10 cellular contexts compared by ENCODE assay signal in the genomic region with DNA sequence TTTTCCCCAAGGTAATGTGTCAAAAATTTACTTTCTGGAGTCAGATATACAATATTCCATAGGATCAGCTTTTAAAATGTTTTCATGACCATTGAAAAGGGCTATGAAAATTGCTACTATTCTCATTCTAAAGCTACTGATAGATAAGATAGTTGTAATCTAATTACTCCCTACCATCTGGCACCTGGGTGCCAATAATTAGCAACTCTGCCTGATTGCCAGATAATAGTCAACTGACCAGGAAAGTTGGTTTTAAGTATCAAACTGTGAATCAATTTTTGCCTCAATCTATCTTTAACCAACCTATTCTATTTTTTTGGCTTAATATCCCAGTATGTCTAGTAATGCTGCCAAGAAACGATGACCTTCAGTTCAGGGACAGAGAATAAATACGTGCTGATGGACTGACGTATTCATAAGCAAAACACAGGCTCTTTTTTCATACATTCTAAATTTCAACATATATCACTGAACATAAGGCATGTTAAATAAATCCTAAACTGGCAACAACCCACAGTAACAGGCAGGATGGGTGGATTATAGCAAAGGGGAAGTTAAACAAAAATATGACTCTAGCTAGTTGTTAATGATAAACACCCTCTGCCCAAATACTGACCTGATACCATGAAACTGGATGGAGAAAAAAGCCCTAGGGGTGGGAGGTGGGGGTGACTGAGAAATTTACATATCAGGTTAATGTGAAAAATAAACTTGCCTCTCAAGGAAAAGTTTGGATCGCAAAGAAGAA. TPM values are rescaled to one million over a fixed set of nuclear protein-coding genes. Genes with fewer than 3 reads are reported as not detected.
DNase-seq lines count a peak whose midpoint lies in the region; ATAC-seq, FAIRE-seq and TF ChIP-seq lines count a peak whose summit lies in the region.
"Had no signal": no experiment of that assay in that cellular context is flagged by ENCODE, and none has a peak within 500 bp of the region (broad histone marks: within the 10 kb centered on the region; RNA-seq: fewer than 3 reads in every experiment).

No MANE protein-coding gene starts in this region.

- no peak overlapping the region for H3K4me2 ChIP-seq in keratinocyte (ENCODE audit: control insufficient read depth, extremely low read depth, insufficient read depth, low read depth, low read length)

- H3K27ac ChIP-seq in SJSA1 (peak overlapping the region; percentile 86), keratinocyte (ENCODE audit: control insufficient read depth, insufficient read depth, low read length) (peak overlapping the region; percentile 6)

- no peak overlapping the region for H3K9ac ChIP-seq in keratinocyte (ENCODE audit: control insufficient read depth, extremely low read depth, insufficient read depth, low read length)

- H3K9me1 ChIP-seq in keratinocyte (ENCODE audit: control insufficient read depth, extremely low read depth, insufficient read depth, low read length), result no peaks in the 10 kb centered on the region

- DNase-seq in HFFc6, result no peak
- DNase-seq in SJSA1 (ENCODE audit: low read depth in 1 of 2, low spot score in 2 of 2), result no peak
- no peak for DNase-seq in keratinocyte (ENCODE audit: low read depth, low spot score)
- no peak for DNase-seq in AG08395 (ENCODE audit: low spot score)
- no peak for DNase-seq in AML-193 (lab: John Stamatoyannopoulos, UW)
- DNase-seq in SIG-M5 (lab: John Stamatoyannopoulos, UW), result no peak
- no peak for DNase-seq in HTR-8/SVneo (ENCODE audit: insufficient read length, low spot score)
- DNase-seq: activated T-cell treated with anti-CD3 and anti-CD28 coated beads, Interleukin-2, amount 50 U/mL, for 1 hour had no signal

- H3K4me1 Mint-ChIP-seq in HFFc6 (ENCODE audit: low read depth), result peaks cover 94% of the 10 kb centered on the region

- H3K4me1 ChIP-seq in SJSA1 (replicated peaks) (peaks cover 77% of the 10 kb centered on the region), keratinocyte (ENCODE audit: control insufficient read depth, extremely low read depth, insufficient read depth, low read length) (peaks cover 57% of the 10 kb centered on the region)

- H3K9me3 Mint-ChIP-seq in HFFc6, result no peaks in the 10 kb centered on the region

- H3K27ac Mint-ChIP-seq in HFFc6, result peak overlapping the region; percentile 14; the same call in 1 of the 2 replicates

- H2AFZ ChIP-seq in keratinocyte (ENCODE audit: control insufficient read depth, low read length), result no peak overlapping the region

- H3K36me3 ChIP-seq in SJSA1 (peaks cover 17% of the 10 kb centered on the region; the same call in 1 of the 2 replicates), keratinocyte (ENCODE audit: control insufficient read depth in 2 of 2, extremely low read depth in 1 of 2, insufficient read depth in 2 of 2, low read length in 2 of 2) (peaks cover 2% of the 10 kb centered on the region in 2 experiments)

- H3K27me3 ChIP-seq in SJSA1 (replicated peaks) (no peaks in the 10 kb centered on the region), keratinocyte (ENCODE audit: control insufficient read depth, extremely low read depth, insufficient read depth, low read length) (no peaks in the 10 kb centered on the region)

- H3K9me3 ChIP-seq in SJSA1 (replicated peaks) (no peaks in the 10 kb centered on the region), keratinocyte (ENCODE audit: control insufficient read depth, low read depth, low read length) (no peaks in the 10 kb centered on the region)

- dilution Hi-C loops in keratinocyte (cut with MboI; ENCODE audit: extremely low pct_ligation_motif_present, low sequenced_read_pairs), result no loop called here

- H3K36me3 Mint-ChIP-seq in HFFc6 (ENCODE audit: low read depth), result peaks cover 32% of the 10 kb centered on the region

- no peak overlapping the region for H3K4me3 ChIP-seq in SJSA1
- no peak overlapping the region for H3K4me3 ChIP-seq in keratinocyte (ENCODE audit: control insufficient read depth in 2 of 3, extremely low read depth in 1 of 3, insufficient read depth in 2 of 3, low read depth in 1 of 3, low read length in 3 of 3)
- H3K4me3 ChIP-seq: K562 had no signal

- TF ChIP-seq CTCF in HFFc6 (IDR thresholded peaks at IDR 0.05) (no peak), keratinocyte (optimal IDR thresholded peaks at IDR 0.05 in 1 of 3, IDR thresholded peaks at IDR 0.05 in 1 of 3, conservative IDR thresholded peaks at IDR 0.05 in 1 of 3; ENCODE audit: extremely low read depth in 1 of 3, insufficient read depth in 2 of 3, low read length in 3 of 3) (no peak)

- peak; percentile 61 for ATAC-seq in GM18498 (IDR thresholded peaks at IDR 0.05; ENCODE audit: unreplicated experiment)
- ATAC-seq: K562 had no signal

- H3K79me2 ChIP-seq in keratinocyte (ENCODE audit: control insufficient read depth, insufficient read depth, low read length), result peaks cover 94% of the 10 kb centered on the region

- no peaks in the 10 kb centered on the region for H4K20me1 ChIP-seq in keratinocyte (ENCODE audit: control insufficient read depth, extremely low read depth, insufficient read depth, low read length)

- FAIRE-seq in keratinocyte (lab: Jason Lieb, UNC) (no peak), HTR-8/SVneo (lab: Jason Lieb, UNC) (no peak)

- H3K4me3 Mint-ChIP-seq in HFFc6, result peak overlapping the region; percentile 13; the same call in 1 of the 2 replicates

- no peaks in the 10 kb centered on the region; the same call in 1 of the 2 replicates for H3K27me3 Mint-ChIP-seq in HFFc6 (ENCODE audit: insufficient read depth)

RNA-seq across cellular contexts. Expression of a gene that starts 18.2 kb away (rescaled TPM):
- 10 to 100 TPM; 54.5 to 67.1 (median 57.1) TPM for total RNA-seq in HFFc6 (2021; fragmentation: NEBNext Ultra II Directional; extraction: Animal tissue kit (Norgen Biotek cat#: 25700))
- total RNA-seq in SJSA1 (2014; rRNA removed; shearing (Covaris generic)), result 9.0 and 14.1 TPM in 2 replicates
- polyA plus RNA-seq in keratinocyte, result 4.6 to 16.8 TPM (median 9.5 TPM) in 3 replicates
- polyA plus RNA-seq in keratinocyte (2011; ENCODE audit: low read depth), result 9.4 TPM
- polyA plus RNA-seq in keratinocyte (2011; cell fraction: cytosol; rRNA removed), result 8.1 and 8.5 TPM in 2 replicates
- 13.6 and 13.7 TPM in 2 replicates for polyA plus RNA-seq in keratinocyte (2011; cell fraction: nucleus; rRNA removed)
- polyA plus RNA-seq in keratinocyte (2012; ENCODE audit: low replicate concordance), result 6.4 and 14.3 TPM in 2 replicates
- 38.4 to 53.9 TPM (median 51.6 TPM) in 3 replicates for polyA minus RNA-seq in keratinocyte
- 13.0 TPM for polyA minus RNA-seq in keratinocyte (2011; cell fraction: cytosol; rRNA and poly(A)+ RNA removed)
- 28.0 and 48.9 TPM in 2 replicates for polyA minus RNA-seq in keratinocyte (2011; cell fraction: nucleus; rRNA and poly(A)+ RNA removed)
